Comparison of ENCODE assay signal across 1 cellular context in genomic region chr16:84929421-84930297, GRCh38.
TF ChIP-seq lines count a peak whose summit lies in the region.

No MANE protein-coding gene starts in this region.

TF ChIP-seq in K562, 482 proteins besides CTCF, POLR2A, EP300 and RAD21 (continued from another document and continues in another):
- no peak for TF ChIP-seq DEAF1 (CRISPR knock-in tag; IDR thresholded peaks at IDR 0.05)
- peak in 1 of 2 experiments; percentile 80; a peak in 1 of 4 replicates for TF ChIP-seq TEAD1 (CRISPR knock-in tag; IDR thresholded peaks at IDR 0.05)
- 0 out of 2 replicates have a peak, but pooled peaks have one; percentile 20 for TF ChIP-seq KLF16 (IDR thresholded peaks at IDR 0.05)
- peak in 1 of 2 experiments; percentile 36; a peak in 1 of 3 replicates for TF ChIP-seq CBX3 (IDR thresholded peaks at IDR 0.05; ENCODE audit: borderline replicate concordance in 1 of 2, low read length in 2 of 2)
- TF ChIP-seq ZNF324 (CRISPR knock-in tag; IDR thresholded peaks at IDR 0.05), result no peak
- no peak for TF ChIP-seq CBX2 (IDR thresholded peaks at IDR 0.05; ENCODE audit: insufficient read depth, low read length, poor library complexity, severe bottlenecking)
- TF ChIP-seq CREM (IDR thresholded peaks at IDR 0.05; ENCODE audit: low read depth), result peak; percentile 7; the same call in 1 of the 2 replicates
- TF ChIP-seq ZNF174 (CRISPR knock-in tag; IDR thresholded peaks at IDR 0.05), result no peak
- TF ChIP-seq, protein P1, sequence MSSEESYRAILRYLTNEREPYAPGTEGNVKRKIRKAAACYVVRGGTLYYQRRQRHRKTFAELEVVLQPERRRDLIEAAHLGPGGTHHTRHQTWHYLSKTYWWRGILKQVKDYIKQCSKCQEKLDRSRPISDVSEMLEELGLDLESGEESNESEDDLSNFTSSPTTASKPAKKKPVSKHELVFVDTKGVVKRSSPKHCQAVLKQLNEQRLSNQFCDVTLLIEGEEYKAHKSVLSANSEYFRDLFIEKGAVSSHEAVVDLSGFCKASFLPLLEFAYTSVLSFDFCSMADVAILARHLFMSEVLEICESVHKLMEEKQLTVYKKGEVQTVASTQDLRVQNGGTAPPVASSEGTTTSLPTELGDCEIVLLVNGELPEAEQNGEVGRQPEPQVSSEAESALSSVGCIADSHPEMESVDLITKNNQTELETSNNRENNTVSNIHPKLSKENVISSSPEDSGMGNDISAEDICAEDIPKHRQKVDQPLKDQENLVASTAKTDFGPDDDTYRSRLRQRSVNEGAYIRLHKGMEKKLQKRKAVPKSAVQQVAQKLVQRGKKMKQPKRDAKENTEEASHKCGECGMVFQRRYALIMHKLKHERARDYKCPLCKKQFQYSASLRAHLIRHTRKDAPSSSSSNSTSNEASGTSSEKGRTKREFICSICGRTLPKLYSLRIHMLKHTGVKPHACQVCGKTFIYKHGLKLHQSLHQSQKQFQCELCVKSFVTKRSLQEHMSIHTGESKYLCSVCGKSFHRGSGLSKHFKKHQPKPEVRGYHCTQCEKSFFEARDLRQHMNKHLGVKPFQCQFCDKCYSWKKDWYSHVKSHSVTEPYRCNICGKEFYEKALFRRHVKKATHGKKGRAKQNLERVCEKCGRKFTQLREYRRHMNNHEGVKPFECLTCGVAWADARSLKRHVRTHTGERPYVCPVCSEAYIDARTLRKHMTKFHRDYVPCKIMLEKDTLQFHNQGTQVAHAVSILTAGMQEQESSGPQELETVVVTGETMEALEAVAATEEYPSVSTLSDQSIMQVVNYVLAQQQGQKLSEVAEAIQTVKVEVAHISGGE (CRISPR knock-in tag; IDR thresholded peaks at IDR 0.05), result no peak
- 0 out of 2 replicates have a peak, but pooled peaks have one; percentile 37 for TF ChIP-seq CREB3L1 (IDR thresholded peaks at IDR 0.05; ENCODE audit: borderline replicate concordance, low read depth)
- TF ChIP-seq SAFB (IDR thresholded peaks at IDR 0.05; ENCODE audit: borderline replicate concordance, low read depth, low read length), result no peak
- TF ChIP-seq FOXJ2 (tag; IDR thresholded peaks at IDR 0.05), result no peak
- TF ChIP-seq CBFB (CRISPR knock-in tag; IDR thresholded peaks at IDR 0.05), result peak; percentile 69
- peak; percentile 18; the same call in 1 of the 2 replicates for TF ChIP-seq NR2C2 (CRISPR knock-in tag; IDR thresholded peaks at IDR 0.05)
- TF ChIP-seq NR2C2 (tag; IDR thresholded peaks at IDR 0.05), result no peak
- peak; percentile 66; the same call in 1 of the 2 replicates for TF ChIP-seq MYC (IDR thresholded peaks at IDR 0.05; ENCODE audit: low read depth, low read length)
- TF ChIP-seq MYC (CRISPR knock-in tag; IDR thresholded peaks at IDR 0.05; ENCODE audit: borderline replicate concordance, low read depth), result 0 out of 2 replicates have a peak, but pooled peaks have one; percentile 43
- no peak for TF ChIP-seq SRSF9 (IDR thresholded peaks at IDR 0.05; ENCODE audit: borderline replicate concordance, low read depth, low read length)
- TF ChIP-seq KLF13 (tag; IDR thresholded peaks at IDR 0.05; ENCODE audit: borderline replicate concordance, low read depth), result 0 out of 2 replicates have a peak, but pooled peaks have one; percentile 46
- peak; percentile 99 for TF ChIP-seq ZBTB33 (CRISPR knock-in tag; IDR thresholded peaks at IDR 0.05)
- TF ChIP-seq E2F3 (CRISPR knock-in tag; IDR thresholded peaks at IDR 0.05), result 0 out of 2 replicates have a peak, but pooled peaks have one; percentile 59
- peak; percentile 87; the same call in 1 of the 2 replicates for TF ChIP-seq HNRNPL (IDR thresholded peaks at IDR 0.05; ENCODE audit: low read depth, low read length)
- no peak for TF ChIP-seq TBL1XR1 (IDR thresholded peaks at IDR 0.05; ENCODE audit: low read length in 2 of 2)
- no peak for TF ChIP-seq POLR3G (IDR thresholded peaks at IDR 0.05; ENCODE audit: extremely low read depth, insufficient read length, insufficient replicate concordance)
- no peak for TF ChIP-seq ZKSCAN1 (IDR thresholded peaks at IDR 0.05; ENCODE audit: low read depth, low read length)
- TF ChIP-seq, protein P2, sequence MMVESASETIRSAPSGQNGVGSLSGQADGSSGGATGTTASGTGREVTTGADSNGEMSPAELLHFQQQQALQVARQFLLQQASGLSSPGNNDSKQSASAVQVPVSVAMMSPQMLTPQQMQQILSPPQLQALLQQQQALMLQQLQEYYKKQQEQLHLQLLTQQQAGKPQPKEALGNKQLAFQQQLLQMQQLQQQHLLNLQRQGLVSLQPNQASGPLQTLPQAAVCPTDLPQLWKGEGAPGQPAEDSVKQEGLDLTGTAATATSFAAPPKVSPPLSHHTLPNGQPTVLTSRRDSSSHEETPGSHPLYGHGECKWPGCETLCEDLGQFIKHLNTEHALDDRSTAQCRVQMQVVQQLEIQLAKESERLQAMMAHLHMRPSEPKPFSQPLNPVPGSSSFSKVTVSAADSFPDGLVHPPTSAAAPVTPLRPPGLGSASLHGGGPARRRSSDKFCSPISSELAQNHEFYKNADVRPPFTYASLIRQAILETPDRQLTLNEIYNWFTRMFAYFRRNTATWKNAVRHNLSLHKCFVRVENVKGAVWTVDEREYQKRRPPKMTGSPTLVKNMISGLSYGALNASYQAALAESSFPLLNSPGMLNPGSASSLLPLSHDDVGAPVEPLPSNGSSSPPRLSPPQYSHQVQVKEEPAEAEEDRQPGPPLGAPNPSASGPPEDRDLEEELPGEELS (CRISPR knock-in tag; IDR thresholded peaks at IDR 0.05; ENCODE audit: borderline replicate concordance), result peak; percentile 99
- TF ChIP-seq, protein P3, sequence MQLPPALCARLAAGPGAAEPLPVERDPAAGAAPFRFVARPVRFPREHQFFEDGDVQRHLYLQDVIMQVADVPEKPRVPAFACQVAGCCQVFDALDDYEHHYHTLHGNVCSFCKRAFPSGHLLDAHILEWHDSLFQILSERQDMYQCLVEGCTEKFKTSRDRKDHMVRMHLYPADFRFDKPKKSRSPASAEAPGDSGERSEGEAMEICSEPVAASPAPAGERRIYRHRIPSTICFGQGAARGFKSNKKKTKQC (CRISPR knock-in tag; IDR thresholded peaks at IDR 0.05), result peak; percentile 96
- TF ChIP-seq FOXP1 (CRISPR knock-in tag; IDR thresholded peaks at IDR 0.05), result peak; percentile 97; the same call in 1 of the 2 replicates
- TF ChIP-seq RHOXF2B (CRISPR knock-in tag; conservative IDR thresholded peaks at IDR 0.05), result no peak
- 0 out of 2 replicates have a peak, but pooled peaks have one; percentile 41 for TF ChIP-seq RNF2 (IDR thresholded peaks at IDR 0.05)
- no peak for TF ChIP-seq FOXM1 (IDR thresholded peaks at IDR 0.05; ENCODE audit: low read depth)
- TF ChIP-seq FOXM1 (CRISPR knock-in tag; IDR thresholded peaks at IDR 0.05; ENCODE audit: low read depth), result no peak
- peak; percentile 49; the same call in 1 of the 2 replicates for TF ChIP-seq IRF1 (CRISPR knock-in tag; IDR thresholded peaks at IDR 0.05; ENCODE audit: borderline replicate concordance)
- TF ChIP-seq ZKSCAN8 (CRISPR knock-in tag; IDR thresholded peaks at IDR 0.05), result no peak
- peak; percentile 78 to 91 for TF ChIP-seq E2F6 (IDR thresholded peaks at IDR 0.05; ENCODE audit: borderline replicate concordance in 1 of 2, extremely low read depth in 1 of 2, insufficient read depth in 1 of 2, insufficient read length in 1 of 2, low read depth in 1 of 2, low read length in 1 of 2, poor library complexity in 1 of 2, severe bottlenecking in 1 of 2)
- no peak for TF ChIP-seq ASH1L (IDR thresholded peaks at IDR 0.05; ENCODE audit: borderline replicate concordance, low read depth, partially characterized antibody)
- no peak for TF ChIP-seq ZNF408 (CRISPR knock-in tag; IDR thresholded peaks at IDR 0.05; ENCODE audit: low read depth)
- TF ChIP-seq MNT (conservative IDR thresholded peaks at IDR 0.05), result peak; percentile 82 to 90
- peak; percentile 19 for TF ChIP-seq MXD1 (CRISPR knock-in tag; IDR thresholded peaks at IDR 0.05; ENCODE audit: borderline replicate concordance, poor library complexity, severe bottlenecking)
- TF ChIP-seq MAZ (CRISPR knock-in tag; conservative IDR thresholded peaks at IDR 0.05 in 1 of 2, IDR thresholded peaks at IDR 0.05 in 1 of 2), result no peak
- TF ChIP-seq SMAD3 (CRISPR knock-in tag; conservative IDR thresholded peaks at IDR 0.05), result no peak
- TF ChIP-seq MYBL2 (IDR thresholded peaks at IDR 0.05; ENCODE audit: low read depth), result no peak
- peak; percentile 84; the same call in 1 of the 2 replicates for TF ChIP-seq MYBL2 (CRISPR knock-in tag; IDR thresholded peaks at IDR 0.05; ENCODE audit: borderline replicate concordance)
- TF ChIP-seq USF2 (CRISPR knock-in tag; IDR thresholded peaks at IDR 0.05), result peak; percentile 69
- no peak for TF ChIP-seq ZNF583 (CRISPR knock-in tag; IDR thresholded peaks at IDR 0.05)
- no peak for TF ChIP-seq ELF1 (tag; IDR thresholded peaks at IDR 0.05)
- TF ChIP-seq PHB2 (IDR thresholded peaks at IDR 0.05; ENCODE audit: low read depth), result no peak
- 0 out of 2 replicates have a peak, but pooled peaks have one; percentile 20 for TF ChIP-seq RAD51 (IDR thresholded peaks at IDR 0.05; ENCODE audit: borderline replicate concordance, low read depth)
